ENCODE assay signal across 23 cellular contexts in genomic region chr6:152745509-152746171, GRCh38. TPM values are rescaled to one million over a fixed set of nuclear protein-coding genes. Genes with fewer than 3 reads are reported as not detected.
"Had no signal": no experiment of that assay in that cellular context is flagged by ENCODE, and none has a peak within 500 bp of the region (broad histone marks: within the 10 kb centered on the region; RNA-seq: fewer than 3 reads in every experiment).

No MANE protein-coding gene starts in this region.

- H3K4me1 Mint-ChIP-seq: activated CD4-positive, alpha-beta T cell treated with anti-CD3 and anti-CD28 coated beads, Interleukin-2, amount 10 ng/mL, durations not matched to agents 7 days and 5 days; T-helper 17 cell had no signal

- H3K27me3 Mint-ChIP-seq: activated CD4-positive, alpha-beta T cell treated with anti-CD3 and anti-CD28 coated beads, Interleukin-2, amount 10 ng/mL, durations not matched to agents 7 days and 5 days had no signal

- H3K9me3 Mint-ChIP-seq: activated CD4-positive, alpha-beta memory T cell treated with anti-CD3 and anti-CD28 coated beads for 36 hours; activated CD4-positive, alpha-beta T cell treated with anti-CD3 and anti-CD28 coated beads, Interleukin-2, amount 10 ng/mL, durations not matched to agents 7 days and 5 days; activated naive CD4-positive, alpha-beta T cell treated with anti-CD3 and anti-CD28 coated beads, Interleukin-2, amount 50 U/mL, for 72 hours; activated T-cell treated with anti-CD3 and anti-CD28 coated beads, Interleukin-2, amount 50 U/mL, for 4 hours had no signal

- H3K27ac ChIP-seq: KMS-11, VCaP had no signal

- H3K4me2 ChIP-seq: KMS-11 had no signal

- H3K9ac ChIP-seq: KMS-11 had no signal

- DNase-seq: activated CD4-positive, alpha-beta memory T cell treated with anti-CD3 and anti-CD28 coated beads for 36 hours; activated CD4-positive, alpha-beta T cell treated with anti-CD3 and anti-CD28 coated beads, Interleukin-2, amount 10 ng/mL, durations not matched to agents 7 days and 5 days; activated CD4-positive, CD25-positive, alpha-beta regulatory T cell; activated CD8-positive, alpha-beta memory T cell treated with anti-CD3 and anti-CD28 coated beads for 24 hours; activated effector memory CD4-positive, alpha-beta T cell treated with anti-CD3 and anti-CD28 coated beads, Interleukin-2, amount 50 U/mL, for 16 hours; activated naive CD4-positive, alpha-beta T cell treated with Interleukin-2 at 50 U/mL for 16 hours; activated T-cell treated with anti-CD3 and anti-CD28 coated beads, Interleukin-2, amount 50 U/mL, for 4 hours; amygdala; caudate nucleus; NCI-H1092; NCI-H1417 treated with DMSO at 0.1 percent for 48 hours; NCI-H1694; NCI-H2029; NCI-H510A treated with DMSO at 0.1 percent for 48 hours; NCI-H69; NK-92 treated with Interleukin-12 subunit alpha and Interleukin-12 subunit beta, amount 100 ng/mL, for 24 hours; SIG-M5; T-helper 17 cell had no signal

- H3K36me3 Mint-ChIP-seq: activated CD4-positive, alpha-beta memory T cell treated with anti-CD3 and anti-CD28 coated beads for 36 hours; activated naive CD4-positive, alpha-beta T cell treated with anti-CD3 and anti-CD28 coated beads, Interleukin-2, amount 50 U/mL, for 72 hours had no signal

- ATAC-seq: activated naive CD4-positive, alpha-beta T cell treated with anti-CD3 and anti-CD28 coated beads, Interleukin-2, amount 50 U/mL, for 72 hours; activated T-cell treated with anti-CD3 and anti-CD28 coated beads, Interleukin-2, amount 50 U/mL, for 4 hours; T-helper 17 cell had no signal

- FAIRE-seq: TTC549 had no signal

- H3K27ac Mint-ChIP-seq: activated CD4-positive, alpha-beta memory T cell treated with anti-CD3 and anti-CD28 coated beads for 36 hours; activated CD4-positive, alpha-beta T cell treated with anti-CD3 and anti-CD28 coated beads, Interleukin-2, amount 10 ng/mL, durations not matched to agents 7 days and 5 days; activated naive CD4-positive, alpha-beta T cell treated with anti-CD3 and anti-CD28 coated beads, Interleukin-2, amount 50 U/mL, for 72 hours; T-helper 17 cell had no signal

- H3K4me3 Mint-ChIP-seq: activated CD4-positive, alpha-beta memory T cell treated with anti-CD3 and anti-CD28 coated beads for 36 hours; activated CD4-positive, alpha-beta T cell treated with anti-CD3 and anti-CD28 coated beads, Interleukin-2, amount 10 ng/mL, durations not matched to agents 7 days and 5 days; activated T-cell treated with anti-CD3 and anti-CD28 coated beads, Interleukin-2, amount 50 U/mL, for 4 hours; T-helper 17 cell had no signal

RNA-seq across cellular contexts. Expression of gene VIP, which starts 5.0 kb away (rescaled TPM):
- total RNA-seq: activated CD4-positive, alpha-beta memory T cell treated with anti-CD3 and anti-CD28 coated beads for 36 hours; activated CD4-positive, alpha-beta T cell treated with anti-CD3 and anti-CD28 coated beads, Interleukin-2, amount 10 ng/mL, durations not matched to agents 7 days and 5 days; activated naive CD4-positive, alpha-beta T cell treated with anti-CD3 and anti-CD28 coated beads, Interleukin-2, amount 50 U/mL, for 72 hours; activated T-cell treated with anti-CD3 and anti-CD28 coated beads, Interleukin-2, amount 50 U/mL, for 4 hours; MCF 10A; T-helper 17 cell had no signal

RNA-seq across cellular contexts. Expression of gene MYCT1, which starts 47.9 kb away (rescaled TPM):
- total RNA-seq: activated CD4-positive, alpha-beta memory T cell treated with anti-CD3 and anti-CD28 coated beads for 36 hours; activated CD4-positive, alpha-beta T cell treated with anti-CD3 and anti-CD28 coated beads, Interleukin-2, amount 10 ng/mL, durations not matched to agents 7 days and 5 days; activated naive CD4-positive, alpha-beta T cell treated with anti-CD3 and anti-CD28 coated beads, Interleukin-2, amount 50 U/mL, for 72 hours; activated T-cell treated with anti-CD3 and anti-CD28 coated beads, Interleukin-2, amount 50 U/mL, for 4 hours; MCF 10A had no signal
